In genomic region chr16:89094252-89094901, GRCh38 we compare ENCODE assay signal across 8 cellular contexts. TPM values are rescaled to one million over a fixed set of nuclear protein-coding genes. Genes with fewer than 3 reads are reported as not detected.
DNase-seq lines count a peak whose midpoint lies in the region; ATAC-seq and TF ChIP-seq lines count a peak whose summit lies in the region.

No MANE protein-coding gene starts in this region.

- no peak for ATAC-seq in memory B cell (ENCODE audit: low read depth)
- no peak for ATAC-seq in HG03460 (IDR thresholded peaks at IDR 0.05; ENCODE audit: unreplicated experiment)

- peak overlapping the region; percentile 94 for H3K4me2 ChIP-seq in PC-9

- H3K4me1 Mint-ChIP-seq in memory B cell: peaks cover 45% of the 10 kb centered on the region

- H4K20me1 ChIP-seq in PC-9 (ENCODE audit: insufficient read depth): peaks cover 2% of the 10 kb centered on the region

- intact Hi-C loops in PC-9 (cut with micrococcal nuclease; ENCODE audit: unreplicated experiment) (no loop called here), uterus (cut with DNase I; ENCODE audit: low total_unique reads) (no loop called here)

- H3K4me3 ChIP-seq in PC-9: peak overlapping the region; percentile 100
- H3K4me3 ChIP-seq in uterus: peak overlapping the region; percentile 40 to 78

- DNase-seq in DMS53 (lab: John Stamatoyannopoulos, UW): peak; percentile 53
- no peak for DNase-seq in DMS53 treated with DMSO at 0.1 percent for 48 hours (lab: John Stamatoyannopoulos, UW; ENCODE audit: unreplicated experiment)
- peak; percentile 24 to 48 for DNase-seq in PC-9
- DNase-seq in central memory CD4-positive, alpha-beta T cell: peak; percentile 16
- DNase-seq in memory B cell (ENCODE audit: low spot score in 2 of 2): no peak
- DNase-seq in uterus: no peak
- DNase-seq in C1 segment of cervical spinal cord (lab: John Stamatoyannopoulos, UW): no peak

- BruUV-seq in PC-9 (replicated peaks; lab: Mats Ljungman, UMichigan): no TSS peak

- no peaks in the 10 kb centered on the region; the same call in 1 of the 2 replicates for H3K9me2 ChIP-seq in PC-9 (ENCODE audit: insufficient read depth)

- H3F3A ChIP-seq in PC-9 (ENCODE audit: insufficient read depth, low read depth): no peaks in the 10 kb centered on the region

- no peak for TF ChIP-seq POLR2A in uterus (IDR thresholded peaks at IDR 0.05)

- peak overlapping the region; percentile 74 for H3K27ac Mint-ChIP-seq in memory B cell

- POLR2A ChIA-PET in PC-9 (lab: Charles Lee; ENCODE audit: unreplicated experiment): no interaction called here

- CTCF ChIA-PET in PC-9 (lab: Charles Lee): interaction anchor here (0.6 kb wide), 1 partner anchor 153 kb away, joined by 10 read pairs; no protein-coding TSS in a partner anchor

- H3K27me3 Mint-ChIP-seq in memory B cell: peaks cover 10% of the 10 kb centered on the region

- peak overlapping the region; percentile 96 for H3K4me3 Mint-ChIP-seq in memory B cell

- H3K27me3 ChIP-seq in PC-9 (ENCODE audit: insufficient read depth, low read depth) (peaks cover 39% of the 10 kb centered on the region), uterus (no peaks in the 10 kb centered on the region)

- H3K9me3 ChIP-seq in PC-9 (ENCODE audit: insufficient read depth, low read depth) (no peaks in the 10 kb centered on the region), uterus (no peaks in the 10 kb centered on the region)

- H3K36me3 ChIP-seq in PC-9 (ENCODE audit: low read depth): no peaks in the 10 kb centered on the region
- no peaks in the 10 kb centered on the region for H3K36me3 ChIP-seq in uterus

- H2AFZ ChIP-seq in PC-9: peak overlapping the region; percentile 93

- peaks cover 30% of the 10 kb centered on the region for H3K79me2 ChIP-seq in PC-9 (ENCODE audit: low read depth)

- TF ChIP-seq CTCF in PC-9 (conservative IDR thresholded peaks at IDR 0.05): no peak
- TF ChIP-seq CTCF in uterus (IDR thresholded peaks at IDR 0.05): no peak

- peaks cover 4% of the 10 kb centered on the region for H3K36me3 Mint-ChIP-seq in memory B cell

- H3K9me3 Mint-ChIP-seq in memory B cell: no peaks in the 10 kb centered on the region

- H3K27ac ChIP-seq in PC-9: no peak overlapping the region
- H3K27ac ChIP-seq in uterus: peak overlapping the region; percentile 49 to 67

- H3K4me1 ChIP-seq in PC-9 (replicated peaks; ENCODE audit: insufficient read depth) (peaks cover 8% of the 10 kb centered on the region), uterus (no peaks in the 10 kb centered on the region)

RNA-seq across cellular contexts. Expression of gene ACSF3, which starts 0.7 kb away (rescaled TPM):
- total RNA-seq in PC-9 (2021) (34.0 and 42.3 TPM in 2 replicates), uterus (10 to 100 TPM in 3 of 4 donors, 1 to 10 TPM in 1; 7.4 to 39.0 (median 18.2) TPM)

Comparison
In these comparisons a context has a peak if more than half of its experiments do, and no peak if none do; other contexts are left out.
1. DNase-seq: peak in DMS53 (single experiment), PC-9 (2 of 2) and central memory CD4-positive, alpha-beta T cell (single experiment); none in DMS53 treated with DMSO at 0.1 percent for 48 hours (single experiment), memory B cell (0 of 2), uterus (0 of 2) and C1 segment of cervical spinal cord (0 of 14).